ENCODE assay signal across 8 cellular contexts in genomic region chr10:47552719-47553118, GRCh38. TPM values are rescaled to one million over a fixed set of nuclear protein-coding genes. Genes with fewer than 3 reads are reported as not detected.
DNase-seq lines count a peak whose midpoint lies in the region; ATAC-seq and TF ChIP-seq lines count a peak whose summit lies in the region.
"Not testable (repeated sequence)": the region's sequence is repeated elsewhere in the genome, so short reads cannot be mapped to it uniquely, and the experiment has no call there.

No MANE protein-coding gene starts in this region.

- H3K4me1 ChIP-seq in iPS-20b (ENCODE audit: insufficient read depth, low read length); prostate gland (replicated peaks); upper lobe of right lung: not testable (repeated sequence)

- ATAC-seq in HG02870 (IDR thresholded peaks at IDR 0.05; ENCODE audit: unreplicated experiment) = peak; percentile 36
- ATAC-seq in activated CD4-positive, CD25-positive, alpha-beta regulatory T cell treated with anti-CD3 and anti-CD28 coated beads, Interleukin-2, amount 50 U/mL, for 24 hours = peak; percentile 71 to 74
- peak; percentile 80 for ATAC-seq in central memory CD8-positive, alpha-beta T cell (replicated peaks; ENCODE audit: extremely low read depth, poor library complexity, severe bottlenecking)
- ATAC-seq in upper lobe of right lung = peak; percentile 63

- H3K36me3 Mint-ChIP-seq in central memory CD8-positive, alpha-beta T cell (ENCODE audit: insufficient read depth) = peaks cover 13% of the 10 kb centered on the region

- peaks cover 17% of the 10 kb centered on the region for H3K4me1 Mint-ChIP-seq in central memory CD8-positive, alpha-beta T cell

- H3K9me3 ChIP-seq in iPS-20b (ENCODE audit: insufficient read depth, low read depth, low read length); prostate gland; upper lobe of right lung: not testable (repeated sequence)

- not testable (repeated sequence) for DNase-seq in GM13976 (ENCODE audit: low spot score); central memory CD8-positive, alpha-beta T cell (ENCODE audit: low spot score in 2 of 2); upper lobe of right lung
- DNase-seq in NB4 (ENCODE audit: low read depth) = peak; percentile 74
- peak; percentile 5 for DNase-seq in prostate gland (ENCODE audit: low spot score)

- H3K4me3 Mint-ChIP-seq in central memory CD8-positive, alpha-beta T cell = peak overlapping the region; percentile 93

- 10% methylated on average over 7 of the region's 7 CpGs for WGBS in prostate gland

- peak overlapping the region; percentile 89 for H3K27ac Mint-ChIP-seq in central memory CD8-positive, alpha-beta T cell (ENCODE audit: low read depth)

- intact Hi-C loops in prostate gland (cut with DNase I); upper lobe of right lung (cut with DNase I): not testable (repeated sequence)

- not testable (repeated sequence) for H3K9me3 Mint-ChIP-seq in central memory CD8-positive, alpha-beta T cell

- not testable (repeated sequence) for H3K27me3 ChIP-seq in iPS-20b (ENCODE audit: insufficient read depth, low read length); prostate gland (replicated peaks; ENCODE audit: insufficient read depth); upper lobe of right lung

- in situ Hi-C loops in GM13976 (cut with MboI; ENCODE audit: low sequenced_read_pairs, unreplicated experiment) = not testable (repeated sequence)

- TF ChIP-seq CTCF in GM13976 (IDR thresholded peaks at IDR 0.05; ENCODE audit: borderline replicate concordance, control extremely low read depth, extremely low read depth, insufficient read depth, missing control alignments) = peak; percentile 28
- not testable (repeated sequence) for TF ChIP-seq CTCF in NB4 (IDR thresholded peaks at IDR 0.05; ENCODE audit: low read depth, low read length); prostate gland (IDR thresholded peaks at IDR 0.05); upper lobe of right lung (IDR thresholded peaks at IDR 0.05)

- not testable (repeated sequence) for H3K36me3 ChIP-seq in iPS-20b (ENCODE audit: insufficient read depth, low read depth, low read length); prostate gland; upper lobe of right lung

- H3K4me3 ChIP-seq in NB4 (ENCODE audit: low read depth, low read length) (peak overlapping the region; percentile 77), iPS-20b (ENCODE audit: low read length) (peak overlapping the region; percentile 86), prostate gland (peak overlapping the region; percentile 58 to 72), upper lobe of right lung (peak overlapping the region; percentile 69)

- not testable (repeated sequence) for H3K27me3 Mint-ChIP-seq in central memory CD8-positive, alpha-beta T cell

- not testable (repeated sequence) for H3K27ac ChIP-seq in iPS-20b (ENCODE audit: low read length)
- H3K27ac ChIP-seq in prostate gland (peak overlapping the region; percentile 75), upper lobe of right lung (peak overlapping the region; percentile 81)

- peak overlapping the region; percentile 84; the same call in 1 of the 2 replicates for H3K9ac ChIP-seq in iPS-20b (ENCODE audit: low read depth, low read length)

- not testable (repeated sequence) for TF ChIP-seq POLR2A in NB4 (IDR thresholded peaks at IDR 0.05; ENCODE audit: extremely low read depth, insufficient read length); prostate gland (IDR thresholded peaks at IDR 0.05)

RNA-seq across cellular contexts. Expression of gene AGAP9, which starts 29.3 kb away (rescaled TPM):
- total RNA-seq in prostate gland (1 to 10 TPM; 6.8 to 9.5 TPM), upper lobe of right lung (6.0 TPM)
